Comparison of ENCODE assay signal across 31 cellular contexts in genomic region chr14:35279369-35279768, GRCh38.
"Had no signal": no experiment of that assay in that cellular context is flagged by ENCODE, and none has a peak within 500 bp of the region (broad histone marks: within the 10 kb centered on the region; RNA-seq: fewer than 3 reads in every experiment).

No MANE protein-coding gene starts in this region.

- H3K4me1 ChIP-seq: adrenal gland, esophagus muscularis mucosa, gastrocnemius medialis had no signal

- DNase-seq: activated B cell treated with CpG ODN at 0.5 μM for 24 hours; activated CD4-positive, alpha-beta T cell treated with anti-CD3 and anti-CD28 coated beads for 48 hours; activated CD4-positive, alpha-beta T cell treated with anti-CD3 and anti-CD28 coated beads, Interleukin-2, amount 50 U/mL, for 1 hour; activated CD4-positive, alpha-beta T cell treated with anti-CD3 and anti-CD28 coated beads, Interleukin-2, amount 50 U/mL, for 48 hours; activated CD8-positive, alpha-beta memory T cell treated with anti-CD3 and anti-CD28 coated beads for 24 hours; activated CD8-positive, alpha-beta T cell treated with anti-CD3 and anti-CD28 coated beads for 36 hours; activated effector memory CD4-positive, alpha-beta T cell treated with anti-CD3 and anti-CD28 coated beads, Interleukin-2, amount 50 U/mL, for 16 hours; activated naive CD4-positive, alpha-beta T cell treated with anti-CD3 and anti-CD28 coated beads for 36 hours; activated naive CD8-positive, alpha-beta T cell treated with anti-CD3 and anti-CD28 coated beads for 36 hours; activated naive CD8-positive, alpha-beta T cell treated with anti-CD3 and anti-CD28 coated beads, Interleukin-2, amount 50 U/mL, for 24 hours; activated T-cell treated with anti-CD3 and anti-CD28 coated beads, Interleukin-2, amount 50 U/mL, for 1 hour; activated T-cell treated with anti-CD3 and anti-CD28 coated beads, Interleukin-2, amount 50 U/mL, for 48 hours; adrenal gland; brain microvascular endothelial cell; cortex of kidney; dermis blood vessel endothelial cell; effector CD4-positive, alpha-beta T cell; effector memory CD8-positive, alpha-beta T cell; erythroblast; foreskin keratinocyte; gastrocnemius medialis; T-helper 1 cell; T-helper 17 cell; T1000; WERI-Rb-1 had no signal

- H3K27me3 Mint-ChIP-seq: activated B cell treated with CpG ODN at 0.5 μM for 24 hours; activated CD8-positive, alpha-beta T cell treated with anti-CD3 and anti-CD28 coated beads for 36 hours; activated naive CD4-positive, alpha-beta T cell treated with anti-CD3 and anti-CD28 coated beads, Interleukin-2, amount 50 U/mL, for 24 hours; activated naive CD8-positive, alpha-beta T cell treated with anti-CD3 and anti-CD28 coated beads for 36 hours; activated naive CD8-positive, alpha-beta T cell treated with anti-CD3 and anti-CD28 coated beads, Interleukin-2, amount 50 U/mL, for 24 hours; effector memory CD8-positive, alpha-beta T cell; T-helper 17 cell had no signal

- H3K4me3 Mint-ChIP-seq: activated B cell treated with CpG ODN at 0.5 μM for 24 hours; activated CD8-positive, alpha-beta T cell treated with anti-CD3 and anti-CD28 coated beads for 36 hours; activated naive CD4-positive, alpha-beta T cell treated with anti-CD3 and anti-CD28 coated beads for 36 hours; activated naive CD4-positive, alpha-beta T cell treated with anti-CD3 and anti-CD28 coated beads, Interleukin-2, amount 50 U/mL, for 24 hours; activated naive CD8-positive, alpha-beta T cell treated with anti-CD3 and anti-CD28 coated beads for 36 hours; activated naive CD8-positive, alpha-beta T cell treated with anti-CD3 and anti-CD28 coated beads, Interleukin-2, amount 50 U/mL, for 24 hours; activated T-helper 1 cell treated with anti-CD3 and anti-CD28 coated beads, Interleukin-12 subunit alpha, Interleukin-12 subunit beta, Interleukin-2, Interleukin-4 antibody, amounts not matched to agents 30 ng/mL and 10 ng/mL and 1 ng/mL, durations not matched to agents 14 hours and 24 hours and 36 hours; effector memory CD8-positive, alpha-beta T cell; T-helper 17 cell; T-helper 2 cell treated with Interferon-gamma antibody and Interleukin-4, amounts not matched to agents 5 μg/mL and 100 μg/mL, for 36 hours had no signal

- ATAC-seq: activated CD4-positive, CD25-positive, alpha-beta regulatory T cell treated with anti-CD3 and anti-CD28 coated beads, Interleukin-2, amount 50 U/mL, for 24 hours; activated CD8-positive, alpha-beta T cell treated with anti-CD3 and anti-CD28 coated beads for 36 hours; activated naive CD8-positive, alpha-beta T cell treated with anti-CD3 and anti-CD28 coated beads, Interleukin-2, amount 50 U/mL, for 24 hours; effector memory CD8-positive, alpha-beta T cell; foreskin keratinocyte; gastrocnemius medialis; T-helper 17 cell had no signal

- H3K27me3 ChIP-seq: adrenal gland, brain microvascular endothelial cell, esophagus muscularis mucosa, foreskin keratinocyte, gastrocnemius medialis had no signal

- H3K4me3 ChIP-seq: adrenal gland, esophagus muscularis mucosa, gastrocnemius medialis had no signal

- H3K27ac Mint-ChIP-seq: activated B cell treated with CpG ODN at 0.5 μM for 24 hours; activated CD8-positive, alpha-beta T cell treated with anti-CD3 and anti-CD28 coated beads for 36 hours; activated naive CD4-positive, alpha-beta T cell treated with anti-CD3 and anti-CD28 coated beads for 36 hours; activated naive CD4-positive, alpha-beta T cell treated with anti-CD3 and anti-CD28 coated beads, Interleukin-2, amount 50 U/mL, for 24 hours; activated naive CD8-positive, alpha-beta T cell treated with anti-CD3 and anti-CD28 coated beads for 36 hours; activated naive CD8-positive, alpha-beta T cell treated with anti-CD3 and anti-CD28 coated beads, Interleukin-2, amount 50 U/mL, for 24 hours; activated T-helper 1 cell treated with anti-CD3 and anti-CD28 coated beads, Interleukin-12 subunit alpha, Interleukin-12 subunit beta, Interleukin-2, Interleukin-4 antibody, amounts not matched to agents 30 ng/mL and 10 ng/mL and 1 ng/mL, durations not matched to agents 14 hours and 24 hours and 36 hours; activated T-helper 2 cell treated with anti-CD3 and anti-CD28 coated beads, Interferon-gamma antibody, Interleukin-2, Interleukin-4, amounts not matched to agents 10 μg/mL and 5 μg/mL and 100 μg/mL, durations not matched to agents 14 hours and 24 hours and 36 hours; effector memory CD8-positive, alpha-beta T cell; T-helper 17 cell; T-helper 2 cell treated with Interferon-gamma antibody and Interleukin-4, amounts not matched to agents 5 μg/mL and 100 μg/mL, for 36 hours had no signal

- H3K9me3 Mint-ChIP-seq: activated B cell treated with CpG ODN at 0.5 μM for 24 hours; activated CD8-positive, alpha-beta T cell treated with anti-CD3 and anti-CD28 coated beads for 36 hours; activated naive CD4-positive, alpha-beta T cell treated with anti-CD3 and anti-CD28 coated beads for 36 hours; activated naive CD4-positive, alpha-beta T cell treated with anti-CD3 and anti-CD28 coated beads, Interleukin-2, amount 50 U/mL, for 24 hours; activated naive CD8-positive, alpha-beta T cell treated with anti-CD3 and anti-CD28 coated beads for 36 hours; activated naive CD8-positive, alpha-beta T cell treated with anti-CD3 and anti-CD28 coated beads, Interleukin-2, amount 50 U/mL, for 24 hours; activated T-helper 1 cell treated with anti-CD3 and anti-CD28 coated beads, Interleukin-12 subunit alpha, Interleukin-12 subunit beta, Interleukin-2, Interleukin-4 antibody, amounts not matched to agents 30 ng/mL and 10 ng/mL and 1 ng/mL, durations not matched to agents 14 hours and 24 hours and 36 hours; activated T-helper 2 cell treated with anti-CD3 and anti-CD28 coated beads, Interferon-gamma antibody, Interleukin-2, Interleukin-4, amounts not matched to agents 10 μg/mL and 5 μg/mL and 100 μg/mL, durations not matched to agents 14 hours and 24 hours and 36 hours; effector memory CD8-positive, alpha-beta T cell; T-helper 2 cell treated with Interferon-gamma antibody and Interleukin-4, amounts not matched to agents 5 μg/mL and 100 μg/mL, for 36 hours had no signal

- H3K9me3 ChIP-seq: adrenal gland, esophagus muscularis mucosa, gastrocnemius medialis had no signal

- H3K4me1 Mint-ChIP-seq: activated naive CD8-positive, alpha-beta T cell treated with anti-CD3 and anti-CD28 coated beads for 36 hours had no signal

- H3K36me3 ChIP-seq: adrenal gland, brain microvascular endothelial cell, gastrocnemius medialis, WERI-Rb-1 had no signal

- H3K27ac ChIP-seq: adrenal gland, brain microvascular endothelial cell, esophagus muscularis mucosa, foreskin keratinocyte, gastrocnemius medialis, WERI-Rb-1 had no signal
